ENCODE assay signal across 14 cellular contexts in the genomic region with DNA sequence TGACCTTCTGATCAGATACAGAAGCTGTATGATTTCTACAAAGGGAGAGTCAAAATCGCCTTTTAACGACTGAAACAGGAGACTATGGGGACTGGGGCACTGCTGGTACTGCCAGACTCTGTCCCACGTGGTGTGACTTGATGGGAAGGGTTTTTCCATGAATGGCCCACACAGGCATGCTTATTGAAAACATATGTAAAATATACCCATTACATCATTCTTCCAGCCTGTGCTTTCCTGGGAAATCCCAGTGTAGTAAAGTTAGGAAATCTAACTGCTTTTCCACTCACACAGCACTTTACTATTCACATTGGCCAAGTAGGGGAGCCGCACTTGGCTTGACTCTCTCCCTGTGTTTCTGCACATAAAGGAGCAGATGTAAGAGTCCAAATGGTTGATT.
DNase-seq lines count a peak whose midpoint lies in the region; ATAC-seq and TF ChIP-seq lines count a peak whose summit lies in the region.
"Had no signal": no experiment of that assay in that cellular context is flagged by ENCODE, and none has a peak within 500 bp of the region (broad histone marks: within the 10 kb centered on the region; RNA-seq: fewer than 3 reads in every experiment).

No MANE protein-coding gene starts in this region.

- ATAC-seq in psoas muscle (peak in 2 of 4 donors; percentile 26 to 39), GM19351 (IDR thresholded peaks at IDR 0.05; ENCODE audit: unreplicated experiment) (no peak)
- ATAC-seq in stimulated activated memory B cell treated with anti-CD40 and anti-IgM and Interleukin-4, amounts not matched to agents 10 μg/mL and 1 μg/mL and 100 μg/mL, for 72 hours, result no peak
- ATAC-seq: activated CD8-positive, alpha-beta T cell treated with anti-CD3 and anti-CD28 coated beads, Interleukin-2, amount 10 ng/mL, durations not matched to agents 7 days and 5 days had no signal

- no TSS peak for BruUV-seq in Calu3 (replicated peaks; lab: Mats Ljungman, UMichigan)

- no peaks in the 10 kb centered on the region for H3K36me3 ChIP-seq in psoas muscle (ENCODE audit: insufficient read depth in 1 of 2, low read depth in 1 of 2)
- H3K36me3 ChIP-seq: ascending aorta had no signal

- H3K9me3 ChIP-seq in psoas muscle, result no peaks in the 10 kb centered on the region
- H3K9me3 ChIP-seq: ascending aorta had no signal

- TF ChIP-seq CTCF in AG09309 (IDR thresholded peaks at IDR 0.05; ENCODE audit: control insufficient read depth, insufficient read depth, low read depth, low read length, missing control alignments) (no peak), fibroblast of the aortic adventitia (IDR thresholded peaks at IDR 0.05; ENCODE audit: insufficient read depth, low read length) (no peak), psoas muscle (IDR thresholded peaks at IDR 0.05) (no peak), Calu3 (IDR thresholded peaks at IDR 0.05; ENCODE audit: unreplicated experiment) (no peak)

- WGBS in psoas muscle, 3 donors, result 13 to 26% (median 19%) methylated on average over 4 of the region's 4 CpGs

- no peaks in the 10 kb centered on the region for H3K27me3 Mint-ChIP-seq in Calu3 (ENCODE audit: unreplicated experiment)
- H3K27me3 Mint-ChIP-seq in stimulated activated memory B cell treated with anti-CD40 and anti-IgM and Interleukin-4, amounts not matched to agents 10 μg/mL and 1 μg/mL and 100 μg/mL, for 72 hours, result peaks cover 24% of the 10 kb centered on the region
- H3K27me3 Mint-ChIP-seq: CD4-positive, alpha-beta T cell had no signal

- H3K27ac Mint-ChIP-seq in Calu3 (ENCODE audit: unreplicated experiment), result no peak overlapping the region
- H3K27ac Mint-ChIP-seq in stimulated activated memory B cell treated with anti-CD40 and anti-IgM and Interleukin-4, amounts not matched to agents 10 μg/mL and 1 μg/mL and 100 μg/mL, for 72 hours, result no peak overlapping the region
- H3K27ac Mint-ChIP-seq: activated CD8-positive, alpha-beta T cell treated with anti-CD3 and anti-CD28 coated beads, Interleukin-2, amount 10 ng/mL, durations not matched to agents 7 days and 5 days; CD4-positive, alpha-beta T cell had no signal

- CTCF ChIA-PET in Calu3 (lab: Charles Lee), result interaction anchor here (1.2 kb wide), 1 partner anchor 9 kb away, joined by 3 read pairs; no protein-coding TSS in a partner anchor

- intact Hi-C loops in psoas muscle (cut with DNase I) (no loop called here), Calu3 (cut with micrococcal nuclease; ENCODE audit: unreplicated experiment) (no loop called here)

- H3K4me1 ChIP-seq in psoas muscle, result no peaks in the 10 kb centered on the region
- H3K4me1 ChIP-seq: ascending aorta, parathyroid adenoma had no signal

- peak overlapping the region; percentile 48 for H3K27ac ChIP-seq in psoas muscle
- H3K27ac ChIP-seq: parathyroid adenoma had no signal

- H3K4me3 Mint-ChIP-seq in Calu3 (ENCODE audit: low read depth, unreplicated experiment), result no peak overlapping the region
- H3K4me3 Mint-ChIP-seq in stimulated activated memory B cell treated with anti-CD40 and anti-IgM and Interleukin-4, amounts not matched to agents 10 μg/mL and 1 μg/mL and 100 μg/mL, for 72 hours, result no peak overlapping the region
- H3K4me3 Mint-ChIP-seq: activated CD8-positive, alpha-beta T cell treated with anti-CD3 and anti-CD28 coated beads, Interleukin-2, amount 10 ng/mL, durations not matched to agents 7 days and 5 days; CD4-positive, alpha-beta T cell had no signal

- peaks cover 44% of the 10 kb centered on the region for H3K4me1 Mint-ChIP-seq in Calu3 (ENCODE audit: low read depth, unreplicated experiment)
- no peaks in the 10 kb centered on the region for H3K4me1 Mint-ChIP-seq in stimulated activated memory B cell treated with anti-CD40 and anti-IgM and Interleukin-4, amounts not matched to agents 10 μg/mL and 1 μg/mL and 100 μg/mL, for 72 hours

- H3K4me3 ChIP-seq in AG09309 (ENCODE audit: control insufficient read depth, low read depth, low read length) (no peak overlapping the region), fibroblast of the aortic adventitia (ENCODE audit: low read depth, low read length) (peak overlapping the region; percentile 23), psoas muscle (no peak overlapping the region)
- H3K4me3 ChIP-seq: ascending aorta had no signal

- H3K27me3 ChIP-seq in psoas muscle (ENCODE audit: insufficient read depth in 3 of 3, low read length in 2 of 3), result peaks cover 0 to 8% (median 0%) of the 10 kb centered on the region in 3 donors
- H3K27me3 ChIP-seq: ascending aorta had no signal

- peak; percentile 88 for DNase-seq in AG09309 (ENCODE audit: low read depth)
- DNase-seq in T1000 (lab: John Stamatoyannopoulos, UW), result peak; percentile 58
- peak; percentile 98 for DNase-seq in fibroblast of the aortic adventitia (ENCODE audit: low read depth)
- DNase-seq in psoas muscle, result peak in 1 of 2 donors; percentile 35
- no peak for DNase-seq in stimulated activated CD8-positive, alpha-beta memory T cell treated with anti-CD3 and anti-CD28 coated beads, Interleukin-4, amount 100 ng/mL, for 48 hours
- DNase-seq in Calu3, result no peak
- DNase-seq: activated CD8-positive, alpha-beta T cell treated with anti-CD3 and anti-CD28 coated beads, Interleukin-2, amount 10 ng/mL, durations not matched to agents 7 days and 5 days; CD4-positive, alpha-beta T cell; NCI-H1436 treated with DMSO at 0.1 percent for 48 hours; RPMI8226 had no signal

- H3K36me3 Mint-ChIP-seq in Calu3 (ENCODE audit: insufficient read depth, unreplicated experiment), result no peaks in the 10 kb centered on the region
- H3K36me3 Mint-ChIP-seq in stimulated activated memory B cell treated with anti-CD40 and anti-IgM and Interleukin-4, amounts not matched to agents 10 μg/mL and 1 μg/mL and 100 μg/mL, for 72 hours, result no peaks in the 10 kb centered on the region

- H3K9me3 Mint-ChIP-seq in Calu3 (ENCODE audit: low read depth, unreplicated experiment), result no peaks in the 10 kb centered on the region
- no peaks in the 10 kb centered on the region for H3K9me3 Mint-ChIP-seq in stimulated activated memory B cell treated with anti-CD40 and anti-IgM and Interleukin-4, amounts not matched to agents 10 μg/mL and 1 μg/mL and 100 μg/mL, for 72 hours
- H3K9me3 Mint-ChIP-seq: CD4-positive, alpha-beta T cell had no signal

Comparison
In these comparisons a context has a peak if more than half of its experiments do, and no peak if none do; other contexts are left out.
1. DNase-seq: peak in AG09309 (single experiment), T1000 (single experiment) and fibroblast of the aortic adventitia (single experiment); none in stimulated activated CD8-positive, alpha-beta memory T cell treated with anti-CD3 and anti-CD28 coated beads, Interleukin-4, amount 100 ng/mL, for 48 hours (single experiment) and Calu3 (single experiment).